ENCODE assay signal across 18 cellular contexts in genomic region chr5:145162641-145163040, GRCh38.
DNase-seq lines count a peak whose midpoint lies in the region; ATAC-seq, FAIRE-seq and TF ChIP-seq lines count a peak whose summit lies in the region.
"Had no signal": no experiment of that assay in that cellular context is flagged by ENCODE, and none has a peak within 500 bp of the region (broad histone marks: within the 10 kb centered on the region; RNA-seq: fewer than 3 reads in every experiment).

No MANE protein-coding gene starts in this region.

- TF ChIP-seq POLR2A in HepG2 (IDR thresholded peaks at IDR 0.05; ENCODE audit: insufficient read depth in 1 of 2, low read depth in 2 of 2, low read length in 2 of 2) (no peak), right lobe of liver (IDR thresholded peaks at IDR 0.05) (no peak)

- H3K23ac ChIP-seq in trophoblast cell (ENCODE audit: low read length): no peak overlapping the region

- no peak overlapping the region for H4K91ac ChIP-seq in trophoblast cell (ENCODE audit: low read depth, low read length)

- H2BK120ac ChIP-seq in trophoblast cell (ENCODE audit: insufficient read depth, low read length, poor library complexity): no peak overlapping the region

- H3K27ac ChIP-seq in HepG2 (ENCODE audit: extremely low read length, insufficient read depth, low read length) (no peak overlapping the region), right lobe of liver (no peak overlapping the region), foreskin keratinocyte (no peak overlapping the region), trophoblast cell (ENCODE audit: low read depth, low read length) (no peak overlapping the region), RWPE1 (no peak overlapping the region), psoas muscle (no peak overlapping the region)
- H3K27ac ChIP-seq: 22Rv1, A549, C4-2B had no signal

- H3K27me3 ChIP-seq in HepG2 (ENCODE audit: control insufficient read depth in 1 of 2, insufficient read depth in 2 of 2, low read length in 2 of 2): no peaks in the 10 kb centered on the region
- H3K27me3 ChIP-seq in right lobe of liver: no peaks in the 10 kb centered on the region
- H3K27me3 ChIP-seq in foreskin keratinocyte: no peaks in the 10 kb centered on the region
- H3K27me3 ChIP-seq in trophoblast cell (ENCODE audit: insufficient read depth, low read length): no peaks in the 10 kb centered on the region
- no peaks in the 10 kb centered on the region for H3K27me3 ChIP-seq in psoas muscle (ENCODE audit: insufficient read depth in 3 of 3, low read length in 2 of 3)

- DNase-seq in HepG2 (ENCODE audit: low spot score) (peak; percentile 2), right lobe of liver (no peak), foreskin keratinocyte (peak; percentile 3 to 33), trophoblast cell (peak; percentile 24 to 82), NCI-H2196 treated with DMSO at 0.1 percent for 48 hours (lab: John Stamatoyannopoulos, UW; ENCODE audit: unreplicated experiment) (no peak), RWPE1 (ENCODE audit: low spot score) (no peak), psoas muscle (no peak)
- DNase-seq: AML-193; CD4-positive, alpha-beta T cell; DMS153; DMS79; GF-D8; H9 had no signal

- POLR2A ChIA-PET in HepG2 (lab: Yijun Ruan, JAX): no interaction called here
- POLR2A ChIA-PET in RWPE1 (lab: Yijun Ruan, JAX; ENCODE audit: low non-redundant PET): no interaction called here

- TF ChIP-seq EP300 in HepG2 (IDR thresholded peaks at IDR 0.05; ENCODE audit: low read depth in 2 of 2, low read length in 2 of 2) (no peak), HepG2 (CRISPR knock-in tag; IDR thresholded peaks at IDR 0.05; ENCODE audit: borderline replicate concordance) (no peak)

- H3K79me2 ChIP-seq in HepG2 (ENCODE audit: insufficient read depth, low read length) (no peaks in the 10 kb centered on the region), trophoblast cell (ENCODE audit: control insufficient read depth, insufficient read depth, low read length, poor library complexity) (no peaks in the 10 kb centered on the region)

- no peak overlapping the region for H3K14ac ChIP-seq in trophoblast cell (ENCODE audit: low read length)

- TF ChIP-seq RAD21 in HepG2 (CRISPR knock-in tag; IDR thresholded peaks at IDR 0.05): no peak

- no peak for ATAC-seq in HepG2
- ATAC-seq in right lobe of liver: no peak
- ATAC-seq in foreskin keratinocyte: no peak
- ATAC-seq in psoas muscle: no peak
- ATAC-seq: A549 had no signal

- H3K36me3 ChIP-seq in HepG2 (replicated peaks in 1 of 2; ENCODE audit: control insufficient read depth in 1 of 2, insufficient read depth in 2 of 2, low read length in 2 of 2) (no peaks in the 10 kb centered on the region), right lobe of liver (no peaks in the 10 kb centered on the region), trophoblast cell (ENCODE audit: control insufficient read depth in 1 of 2, insufficient read depth in 2 of 2, low read length in 2 of 2) (no peaks in the 10 kb centered on the region), psoas muscle (ENCODE audit: insufficient read depth in 1 of 2, low read depth in 1 of 2) (no peaks in the 10 kb centered on the region)

- no peak for FAIRE-seq in HepG2 (lab: Jason Lieb, UNC)
- FAIRE-seq: A549, H1, HTR-8/SVneo had no signal

- H3K4me2 ChIP-seq in HepG2 (ENCODE audit: low read depth, low read length) (no peak overlapping the region), trophoblast cell (ENCODE audit: low read length) (no peak overlapping the region)
- H3K4me2 ChIP-seq: A549 had no signal

- H3K79me1 ChIP-seq in trophoblast cell (ENCODE audit: low read length): no peaks in the 10 kb centered on the region

- H3K18ac ChIP-seq in trophoblast cell (ENCODE audit: low read length): no peak overlapping the region

- H3K9me3 ChIP-seq in HepG2 (ENCODE audit: low read length) (no peaks in the 10 kb centered on the region), right lobe of liver (no peaks in the 10 kb centered on the region), trophoblast cell (ENCODE audit: insufficient read depth, low read depth, low read length) (no peaks in the 10 kb centered on the region), psoas muscle (no peaks in the 10 kb centered on the region)
- H3K9me3 ChIP-seq: A549 had no signal

- intact Hi-C loops in HepG2 (cut with micrococcal nuclease; ENCODE audit: unreplicated experiment): no loop called here
- intact Hi-C loops in right lobe of liver (cut with DNase I): no loop called here
- intact Hi-C loops in psoas muscle (cut with DNase I): no loop called here

- TF ChIP-seq CTCF in HepG2 (CRISPR knock-in tag; IDR thresholded peaks at IDR 0.05) (no peak), right lobe of liver (IDR thresholded peaks at IDR 0.05) (no peak), foreskin keratinocyte (conservative IDR thresholded peaks at IDR 0.05) (no peak), RWPE1 (conservative IDR thresholded peaks at IDR 0.05; ENCODE audit: low read depth) (no peak), psoas muscle (IDR thresholded peaks at IDR 0.05) (no peak)

- no TSS peak for BruUV-seq in HepG2 (replicated peaks; lab: Mats Ljungman, UMichigan)

- H3K9ac ChIP-seq in HepG2 (ENCODE audit: insufficient read depth, low read depth, low read length) (no peak overlapping the region), trophoblast cell (ENCODE audit: low read length) (no peak overlapping the region)

- in situ Hi-C loops in HepG2 (cut with HindIII; ENCODE audit: extremely low pct_ligation_motif_present, low pct_unique_long_range_greater_than_20kb): no loop called here

- H2BK5ac ChIP-seq in trophoblast cell (ENCODE audit: low read depth, low read length, poor library complexity): no peak overlapping the region

- H3K4me1 ChIP-seq in HepG2 (ENCODE audit: insufficient read depth, low read length) (no peaks in the 10 kb centered on the region), right lobe of liver (no peaks in the 10 kb centered on the region), foreskin keratinocyte (no peaks in the 10 kb centered on the region), trophoblast cell (ENCODE audit: control insufficient read depth in 1 of 2, insufficient read depth in 2 of 2, low read length in 2 of 2) (peaks cover 0 to 3% of the 10 kb centered on the region in 2 experiments), psoas muscle (no peaks in the 10 kb centered on the region)
- H3K4me1 ChIP-seq: A549 had no signal

- CTCF ChIA-PET in HepG2 (lab: Yijun Ruan, JAX; ENCODE audit: low intra/inter-chr PET ratio, low total read pairs) (no interaction called here), RWPE1 (lab: Yijun Ruan, JAX) (no interaction called here)

- H4K12ac ChIP-seq in trophoblast cell (ENCODE audit: low read depth, low read length): no peak overlapping the region

- no peaks in the 10 kb centered on the region for H4K20me1 ChIP-seq in HepG2 (ENCODE audit: insufficient read depth, low read length)

- H3K4me3 ChIP-seq in HepG2 (replicated peaks in 1 of 3; ENCODE audit: insufficient read depth in 1 of 3, low read depth in 2 of 3, low read length in 3 of 3): no peak overlapping the region
- H3K4me3 ChIP-seq in right lobe of liver: no peak overlapping the region
- no peak overlapping the region for H3K4me3 ChIP-seq in trophoblast cell (ENCODE audit: low read depth, low read length)
- no peak overlapping the region for H3K4me3 ChIP-seq in psoas muscle
- H3K4me3 ChIP-seq: A549 had no signal

- H3K4ac ChIP-seq in trophoblast cell (ENCODE audit: low read depth, low read length): no peak overlapping the region

- no peak overlapping the region for H2AK5ac ChIP-seq in trophoblast cell (ENCODE audit: low read length)

- H4K8ac ChIP-seq in trophoblast cell (ENCODE audit: low read depth, low read length): no peak overlapping the region

- no peak overlapping the region for H2AFZ ChIP-seq in HepG2 (ENCODE audit: low read length)
- H2AFZ ChIP-seq in trophoblast cell (ENCODE audit: insufficient read depth, low read length, poor library complexity): no peak overlapping the region

- no peak overlapping the region for H2BK12ac ChIP-seq in trophoblast cell (ENCODE audit: low read length)

TF ChIP-seq in HepG2, 621 proteins besides CTCF, POLR2A, EP300 and RAD21 (continues in another document):
- TF ChIP-seq HOXD1 (CRISPR knock-in tag; IDR thresholded peaks at IDR 0.05) (no peak), KMT2A (CRISPR knock-in tag; IDR thresholded peaks at IDR 0.05) (no peak), ZNF772 (CRISPR knock-in tag; IDR thresholded peaks at IDR 0.05) (no peak), CENPBD1 (CRISPR knock-in tag; IDR thresholded peaks at IDR 0.05; ENCODE audit: borderline replicate concordance, low read depth) (no peak), YEATS4 (CRISPR knock-in tag; IDR thresholded peaks at IDR 0.05; ENCODE audit: borderline replicate concordance) (no peak), ZNF792 (CRISPR knock-in tag; IDR thresholded peaks at IDR 0.05) (no peak), ZBTB44 (CRISPR knock-in tag; IDR thresholded peaks at IDR 0.05) (no peak), JUN (CRISPR knock-in tag; IDR thresholded peaks at IDR 0.05) (no peak), ATF7 (IDR thresholded peaks at IDR 0.05) (no peak), ATF7 (CRISPR knock-in tag; IDR thresholded peaks at IDR 0.05) (no peak), TSC22D2 (CRISPR knock-in tag; IDR thresholded peaks at IDR 0.05; ENCODE audit: borderline replicate concordance) (no peak)
- TF ChIP-seq, protein P1, sequence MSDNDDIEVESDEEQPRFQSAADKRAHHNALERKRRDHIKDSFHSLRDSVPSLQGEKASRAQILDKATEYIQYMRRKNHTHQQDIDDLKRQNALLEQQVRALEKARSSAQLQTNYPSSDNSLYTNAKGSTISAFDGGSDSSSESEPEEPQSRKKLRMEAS (IDR thresholded peaks at IDR 0.05): no peak

Comparison
In these comparisons a context has a peak if more than half of its experiments do, and no peak if none do; other contexts are left out.
1. DNase-seq: peak in HepG2 (single experiment), foreskin keratinocyte (2 of 2) and trophoblast cell (2 of 2); none in right lobe of liver (0 of 3), NCI-H2196 treated with DMSO at 0.1 percent for 48 hours (single experiment), RWPE1 (single experiment) and psoas muscle (0 of 2).